Comparison of ENCODE assay signal across 12 cellular contexts in genomic region chr9:131180454-131180853, GRCh38. TPM values are rescaled to one million over a fixed set of nuclear protein-coding genes. Genes with fewer than 3 reads are reported as not detected.
A peak's percentile ranks its signal among the peaks of the same experiment; 100 is the strongest.
DNase-seq lines count a peak whose midpoint lies in the region; ATAC-seq and TF ChIP-seq lines count a peak whose summit lies in the region.
"Had no signal": no experiment of that assay in that cellular context is flagged by ENCODE, and none has a peak within 500 bp of the region (broad histone marks: within the 10 kb centered on the region; RNA-seq: fewer than 3 reads in every experiment).

No MANE protein-coding gene starts in this region.

- intact Hi-C loops in OCI-LY7 (cut with micrococcal nuclease; ENCODE audit: unreplicated experiment) = no loop called here

- POLR2A ChIA-PET in OCI-LY7 (lab: Charles Lee) = interaction anchor here (0.7 to 2.0 kb wide), 4 partner anchors 13 to 98 kb away, joined by 3 to 4 read pairs (median 3); no protein-coding TSS in a partner anchor

- peaks cover 5% of the 10 kb centered on the region; the same call in 1 of the 2 replicates for H4K20me1 ChIP-seq in OCI-LY7 (ENCODE audit: insufficient read depth, low read length)

- peak; percentile 77 for DNase-seq in AG09319 (ENCODE audit: extremely low read depth, low read depth)
- no peak for DNase-seq in OCI-LY7 (ENCODE audit: low spot score)
- peak; percentile 96 for DNase-seq in choroid plexus epithelial cell (ENCODE audit: low read depth)
- peak; percentile 8 for DNase-seq in kidney tubule cell (ENCODE audit: low spot score)
- no peak for DNase-seq in WERI-Rb-1
- DNase-seq in middle frontal gyrus (ENCODE audit: extremely low spot score, low spot score) = no peak
- no peak for DNase-seq in NCI-H2196 treated with DMSO at 0.1 percent for 48 hours (lab: John Stamatoyannopoulos, UW; ENCODE audit: unreplicated experiment)
- DNase-seq: activated CD8-positive, alpha-beta memory T cell treated with anti-CD3 and anti-CD28 coated beads, Interleukin-2, amount 10 ng/mL, durations not matched to agents 7 days and 5 days; BE2C; DMS79 treated with DMSO at 0.1 percent for 48 hours; NCI-H2227 treated with DMSO at 0.1 percent for 48 hours had no signal

- no peak for ATAC-seq in HG03139 (IDR thresholded peaks at IDR 0.05; ENCODE audit: unreplicated experiment)
- ATAC-seq: activated CD8-positive, alpha-beta memory T cell treated with anti-CD3 and anti-CD28 coated beads, Interleukin-2, amount 10 ng/mL, durations not matched to agents 7 days and 5 days had no signal

- no peak for TF ChIP-seq CTCF in AG09319 (IDR thresholded peaks at IDR 0.05; ENCODE audit: low read depth, low read length)
- TF ChIP-seq CTCF in OCI-LY7 (conservative IDR thresholded peaks at IDR 0.05; ENCODE audit: low read length) = no peak
- TF ChIP-seq CTCF in choroid plexus epithelial cell (conservative IDR thresholded peaks at IDR 0.05; ENCODE audit: low read depth, low read length) = no peak
- no peak for TF ChIP-seq CTCF in WERI-Rb-1 (IDR thresholded peaks at IDR 0.05; ENCODE audit: low read depth, low read length)

- no peak overlapping the region for H2AFZ ChIP-seq in OCI-LY7 (ENCODE audit: low read length)

- H3K9me2 ChIP-seq in OCI-LY7 (ENCODE audit: insufficient read depth, low read length) = no peaks in the 10 kb centered on the region

- peak overlapping the region; percentile 47 for H3K4me2 ChIP-seq in OCI-LY7 (ENCODE audit: low read length)

- no TSS peak for BruUV-seq in OCI-LY7 (replicated peaks; lab: Mats Ljungman, UMichigan)

- peak overlapping the region; percentile 32 for H3K27ac ChIP-seq in OCI-LY7 (ENCODE audit: low read depth, low read length, poor library complexity, severe bottlenecking)
- no peak overlapping the region for H3K27ac ChIP-seq in WERI-Rb-1

- CTCF ChIA-PET in OCI-LY7 (lab: Charles Lee; ENCODE audit: unreplicated experiment) = interaction anchor here (0.9 kb wide), 1 partner anchor 156 kb away, joined by 3 read pairs; no protein-coding TSS in a partner anchor

- no peaks in the 10 kb centered on the region for H3K79me2 ChIP-seq in OCI-LY7 (ENCODE audit: insufficient read depth, low read depth, low read length)

- H3K27me3 ChIP-seq in WERI-Rb-1 (ENCODE audit: insufficient read depth, low read depth, severe bottlenecking) = no peaks in the 10 kb centered on the region
- H3K27me3 ChIP-seq: BE2C had no signal

- H3K36me3 ChIP-seq in OCI-LY7 (ENCODE audit: insufficient read depth, low read length) = peaks cover 91% of the 10 kb centered on the region
- H3K36me3 ChIP-seq in WERI-Rb-1 = peaks cover 79% of the 10 kb centered on the region

- H3K4me3 ChIP-seq in OCI-LY7 (ENCODE audit: low read depth, low read length, poor library complexity, severe bottlenecking) (no peak overlapping the region), choroid plexus epithelial cell (ENCODE audit: low read depth, low read length) (no peak overlapping the region), WERI-Rb-1 (ENCODE audit: low read depth, low read length) (no peak overlapping the region)

- H3K9me3 ChIP-seq in OCI-LY7 (ENCODE audit: low read length) = no peaks in the 10 kb centered on the region
- no peaks in the 10 kb centered on the region for H3K9me3 ChIP-seq in WERI-Rb-1 (ENCODE audit: severe bottlenecking)
- H3K9me3 ChIP-seq: BE2C had no signal

- peaks cover 33% of the 10 kb centered on the region for H3K4me1 ChIP-seq in OCI-LY7 (ENCODE audit: insufficient read depth, low read length, poor library complexity, severe bottlenecking)
- H3K4me1 ChIP-seq: BE2C had no signal

RNA-seq across cellular contexts. Expression of gene NUP214, which starts 55.1 kb away (rescaled TPM):
- total RNA-seq in OCI-LY7 (2014; rRNA removed; shearing (Covaris generic)) = 17.0 and 19.7 TPM in 2 replicates
- 67.1 and 69.6 TPM in 2 replicates for total RNA-seq in OCI-LY7 (2022)

Comparison
In these comparisons a context has a peak if more than half of its experiments do, and no peak if none do; other contexts are left out.
1. DNase-seq: peak in AG09319 (single experiment), choroid plexus epithelial cell (single experiment) and kidney tubule cell (single experiment); none in OCI-LY7 (single experiment), WERI-Rb-1 (single experiment), middle frontal gyrus (single experiment) and NCI-H2196 treated with DMSO at 0.1 percent for 48 hours (single experiment).